In the genomic region with DNA sequence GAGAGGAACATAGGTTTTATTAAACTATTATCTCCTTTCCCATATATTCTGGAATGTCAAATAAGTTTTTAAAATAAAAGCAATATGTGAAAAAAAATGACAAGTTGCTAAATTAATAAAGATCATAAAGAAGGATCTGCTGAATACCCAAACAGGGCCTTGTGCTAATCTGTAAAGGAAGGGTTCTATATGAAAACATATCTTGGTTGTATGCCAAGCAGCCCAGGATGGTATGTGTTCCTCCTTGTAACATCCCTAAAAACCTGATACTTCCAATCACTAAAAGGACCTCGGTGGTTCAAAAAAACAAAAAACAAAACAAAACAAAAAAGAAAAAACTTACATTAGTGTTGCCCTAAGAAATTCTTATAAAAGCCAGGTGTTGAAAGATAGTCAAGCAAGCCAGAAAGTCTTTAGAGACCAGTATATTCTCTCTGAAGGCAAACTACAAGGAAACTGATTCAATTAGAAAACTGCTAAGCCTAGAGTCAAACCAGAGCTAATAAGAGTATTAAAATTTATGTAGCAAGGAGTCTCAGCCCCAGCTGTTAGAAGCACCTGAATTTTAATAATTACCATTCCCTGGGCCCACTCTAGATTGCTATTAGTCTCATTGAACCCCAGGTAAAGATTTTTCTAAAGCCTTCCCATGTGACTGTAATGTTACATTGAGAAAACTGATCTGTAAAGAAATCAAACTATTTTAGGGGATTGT, we compare ENCODE assay signal across 16 cellular contexts.
DNase-seq lines count a peak whose midpoint lies in the region; ATAC-seq and TF ChIP-seq lines count a peak whose summit lies in the region.
"Had no signal": no experiment of that assay in that cellular context is flagged by ENCODE, and none has a peak within 500 bp of the region (broad histone marks: within the 10 kb centered on the region; RNA-seq: fewer than 3 reads in every experiment).

No MANE protein-coding gene starts in this region.

- no peak overlapping the region for H2AFZ ChIP-seq in PC-3 (ENCODE audit: low read length)
- H2AFZ ChIP-seq in fibroblast of lung (ENCODE audit: low read length) = no peak overlapping the region

- H3K27ac Mint-ChIP-seq in MCF 10A (ENCODE audit: low read depth, unreplicated experiment) = peak overlapping the region; percentile 71

- H3K27ac ChIP-seq in breast epithelium = no peak overlapping the region
- H3K27ac ChIP-seq in PC-3 (ENCODE audit: low read length) = no peak overlapping the region
- H3K27ac ChIP-seq in fibroblast of lung (ENCODE audit: insufficient read depth, low read length) = no peak overlapping the region
- H3K27ac ChIP-seq: neutrophil, VCaP had no signal

- no peaks in the 10 kb centered on the region for H3K36me3 Mint-ChIP-seq in MCF 10A (ENCODE audit: insufficient read depth, unreplicated experiment)
- H3K36me3 Mint-ChIP-seq: immature natural killer cell had no signal

- H3K9me3 ChIP-seq in breast epithelium (no peaks in the 10 kb centered on the region), PC-3 (ENCODE audit: low read length) (no peaks in the 10 kb centered on the region), fibroblast of lung (ENCODE audit: control insufficient read depth, insufficient read depth, low read depth, low read length) (no peaks in the 10 kb centered on the region)
- H3K9me3 ChIP-seq: neutrophil had no signal

- TF ChIP-seq CTCF in MCF 10A (IDR thresholded peaks at IDR 0.05; ENCODE audit: unreplicated experiment) (no peak), breast epithelium (IDR thresholded peaks at IDR 0.05) (no peak), PC-3 (conservative IDR thresholded peaks at IDR 0.05; ENCODE audit: low read depth, low read length) (no peak), fibroblast of lung (conservative IDR thresholded peaks at IDR 0.05 in 1 of 2, IDR thresholded peaks at IDR 0.05 in 1 of 2; ENCODE audit: low read depth in 1 of 2, low read length in 2 of 2) (no peak)

- peak overlapping the region; percentile 63 for H3K4me3 Mint-ChIP-seq in MCF 10A (ENCODE audit: unreplicated experiment)
- H3K4me3 Mint-ChIP-seq: B cell had no signal

- no peaks in the 10 kb centered on the region for H3K9me3 Mint-ChIP-seq in MCF 10A (ENCODE audit: unreplicated experiment)
- H3K9me3 Mint-ChIP-seq: immature natural killer cell had no signal

- peaks cover 6% of the 10 kb centered on the region for H3K4me1 Mint-ChIP-seq in MCF 10A (ENCODE audit: insufficient read depth, unreplicated experiment)

- no peaks in the 10 kb centered on the region for H3K27me3 Mint-ChIP-seq in MCF 10A (ENCODE audit: insufficient read depth, unreplicated experiment)
- H3K27me3 Mint-ChIP-seq: B cell had no signal

- DNase-seq in MCF 10A (ENCODE audit: unreplicated experiment) (peak; percentile 38), breast epithelium (ENCODE audit: low spot score in 2 of 2) (no peak), PC-3 (no peak), fibroblast of lung (ENCODE audit: low read depth in 2 of 2) (no peak), iPS-NIHi11 (ENCODE audit: low spot score) (no peak), amniotic stem cell (lab: John Stamatoyannopoulos, UW) (no peak)
- DNase-seq: activated naive CD4-positive, alpha-beta T cell; dermis blood vessel endothelial cell; immature natural killer cell; substantia nigra had no signal

- no peaks in the 10 kb centered on the region for H3F3A ChIP-seq in PC-3 (ENCODE audit: low read length, unreplicated experiment)

- H3K79me2 ChIP-seq in PC-3 (ENCODE audit: low read length) = no peaks in the 10 kb centered on the region
- H3K79me2 ChIP-seq in fibroblast of lung (ENCODE audit: control insufficient read depth, insufficient read depth, low read length) = no peaks in the 10 kb centered on the region

- H3K4me2 ChIP-seq in PC-3 (ENCODE audit: low read length) = peak overlapping the region; percentile 48
- peak overlapping the region; percentile 23 for H3K4me2 ChIP-seq in fibroblast of lung (ENCODE audit: extremely low read depth, insufficient read depth, low read length)

- H3K27me3 ChIP-seq in breast epithelium (peaks cover 0 to 15% of the 10 kb centered on the region in 2 donors), PC-3 (ENCODE audit: low read length) (no peaks in the 10 kb centered on the region), fibroblast of lung (ENCODE audit: control insufficient read depth, insufficient read depth, low read length) (no peaks in the 10 kb centered on the region)

- CTCF ChIA-PET in MCF 10A (lab: Yijun Ruan, JAX) = interaction anchor here (0.6 to 3.6 kb wide), 10 partner anchors 8 to 308 kb away, joined by 3 to 15 read pairs (median 8); a partner anchor contains a TSS
- CTCF ChIA-PET in PC-3 (lab: Charles Lee) = no interaction called here

- H3K4me3 ChIP-seq in breast epithelium = no peak overlapping the region
- peak overlapping the region; percentile 36 for H3K4me3 ChIP-seq in PC-3 (ENCODE audit: low read length)
- H3K4me3 ChIP-seq in fibroblast of lung (replicated peaks in 1 of 4; ENCODE audit: control extremely low read depth in 1 of 4, insufficient read depth in 1 of 4, low read depth in 3 of 4, low read length in 4 of 4) = peak overlapping the region in 3 of 4 experiments; percentile 50 to 85 (median 66)

- H4K20me1 ChIP-seq in PC-3 (ENCODE audit: low read length) = no peaks in the 10 kb centered on the region
- H4K20me1 ChIP-seq in fibroblast of lung (ENCODE audit: control insufficient read depth, extremely low read depth, insufficient read depth, low read length) = no peaks in the 10 kb centered on the region

- H3K9ac ChIP-seq in PC-3 (ENCODE audit: low read length) = no peak overlapping the region
- no peak overlapping the region for H3K9ac ChIP-seq in fibroblast of lung (ENCODE audit: insufficient read depth, low read length)

- peaks cover 0 to 3% of the 10 kb centered on the region in 2 donors for H3K4me1 ChIP-seq in breast epithelium
- H3K4me1 ChIP-seq in PC-3 (ENCODE audit: insufficient read depth, low read length) = no peaks in the 10 kb centered on the region
- H3K4me1 ChIP-seq in fibroblast of lung (ENCODE audit: control insufficient read depth, extremely low read depth, insufficient read depth, low read length) = peaks cover 3% of the 10 kb centered on the region

- no TSS peak for BruUV-seq in MCF 10A (replicated peaks; lab: Mats Ljungman, UMichigan)
- BruUV-seq in PC-3 (replicated peaks; lab: Mats Ljungman, UMichigan) = no TSS peak

- intact Hi-C loops in MCF 10A (cut with micrococcal nuclease) (loop anchor here (2.0 to 5.0 kb wide), 3 partner anchors 19 to 863 kb away; a partner anchor contains a TSS), breast epithelium (cut with DNase I; ENCODE audit: low total_unique reads) (no loop called here), PC-3 (cut with micrococcal nuclease) (no loop called here)

- TF ChIP-seq POLR2A in breast epithelium (IDR thresholded peaks at IDR 0.05) = no peak

- POLR2A ChIA-PET in MCF 10A (lab: Yijun Ruan, JAX) (interaction anchor here (0.6 to 11.7 kb wide), 37 partner anchors 9 to 1623 kb away, joined by 3 to 405 read pairs (median 9); a partner anchor contains a TSS), PC-3 (lab: Charles Lee; ENCODE audit: unreplicated experiment) (no interaction called here)

- H3K36me3 ChIP-seq in breast epithelium (no peaks in the 10 kb centered on the region), PC-3 (ENCODE audit: low read depth, low read length) (no peaks in the 10 kb centered on the region), fibroblast of lung (ENCODE audit: control insufficient read depth, insufficient read depth, low read length) (no peaks in the 10 kb centered on the region)
- H3K36me3 ChIP-seq: neutrophil had no signal

- no peak for ATAC-seq in PC-3
- ATAC-seq in esophagus mucosa = no peak
- no peak for ATAC-seq in GM18861 (IDR thresholded peaks at IDR 0.05; ENCODE audit: unreplicated experiment)
- ATAC-seq: Panc1 had no signal

- H3K9me2 ChIP-seq in PC-3 (replicated peaks; ENCODE audit: low read length) = no peaks in the 10 kb centered on the region

Comparison
In these comparisons a context has a peak if more than half of its experiments do, and no peak if none do; other contexts are left out.
1. H3K4me3 ChIP-seq: peak in PC-3 (single experiment) and fibroblast of lung (3 of 4); none in breast epithelium (0 of 3).